ENCODE assay signal across 8 cellular contexts in the genomic region with DNA sequence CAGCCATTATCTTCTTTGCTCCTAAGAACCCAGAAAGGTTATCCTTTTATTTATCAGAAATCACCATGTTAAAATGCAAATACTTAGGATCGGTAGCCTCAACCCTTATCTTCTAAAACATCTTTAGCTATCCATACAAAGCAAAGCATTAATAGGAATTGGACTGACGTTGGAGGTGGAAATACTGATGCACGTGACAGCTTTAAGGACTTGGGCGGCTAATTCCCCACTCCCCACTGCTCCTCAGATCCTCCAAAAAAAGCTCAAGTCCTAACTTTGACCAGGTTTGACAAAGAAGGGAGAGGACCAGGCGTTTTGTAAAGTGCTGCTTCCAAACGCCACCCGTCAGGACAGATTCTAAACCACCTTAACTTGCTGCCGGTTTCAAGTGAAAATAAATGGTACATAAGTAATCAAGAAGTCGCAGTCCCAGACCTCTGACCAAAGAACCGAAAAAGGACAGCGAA. TPM values are rescaled to one million over a fixed set of nuclear protein-coding genes. Genes with fewer than 3 reads are reported as not detected.
DNase-seq lines count a peak whose midpoint lies in the region; ATAC-seq and TF ChIP-seq lines count a peak whose summit lies in the region.

No MANE protein-coding gene starts in this region.

- H3K27ac ChIP-seq in AG04450 (ENCODE audit: low read depth, low read length) = peak overlapping the region; percentile 33

- H3K36me3 Mint-ChIP-seq in chondrocyte (ENCODE audit: low read depth) = no peaks in the 10 kb centered on the region

- H3K27me3 ChIP-seq in AG04450 (ENCODE audit: control insufficient read depth, insufficient read depth, low read length) (no peaks in the 10 kb centered on the region), Loucy (ENCODE audit: insufficient read depth, low read length, poor library complexity, severe bottlenecking) (no peaks in the 10 kb centered on the region), mononuclear cell (ENCODE audit: insufficient read depth, low read length) (no peaks in the 10 kb centered on the region)

- ATAC-seq in GM21515 (IDR thresholded peaks at IDR 0.05; ENCODE audit: unreplicated experiment) = no peak

- H3K4me3 ChIP-seq in AG04450 (ENCODE audit: low read depth, low read length) (peak overlapping the region; percentile 72), Loucy (ENCODE audit: low read length, poor library complexity, severe bottlenecking) (peak overlapping the region; percentile 94), mononuclear cell (ENCODE audit: low read length) (peak overlapping the region; percentile 85)

- H3K79me2 ChIP-seq in Loucy (ENCODE audit: insufficient read depth, low read length) = peaks cover 48% of the 10 kb centered on the region

- DNase-seq in AG04450 (ENCODE audit: low read depth, low spot score) (no peak), chondrocyte (ENCODE audit: low spot score) (no peak), midbrain (lab: John Stamatoyannopoulos, UW) (no peak), T-helper 9 cell (no peak)
- DNase-seq in stimulated activated CD4-positive, alpha-beta T cell treated with anti-CD3 and anti-CD28 coated beads, Interleukin-4, amount 100 ng/mL, for 1 hour = no peak

- peak overlapping the region; percentile 91 for H3K4me2 ChIP-seq in Loucy (ENCODE audit: low read depth, low read length, poor library complexity, severe bottlenecking)

- peaks cover 37% of the 10 kb centered on the region for H4K20me1 ChIP-seq in Loucy (ENCODE audit: insufficient read depth, low read length, poor library complexity, severe bottlenecking)

- no peaks in the 10 kb centered on the region for H3K9me3 Mint-ChIP-seq in chondrocyte (ENCODE audit: low read depth)

- peak overlapping the region; percentile 91 for H3K4me3 Mint-ChIP-seq in chondrocyte (ENCODE audit: unreplicated experiment)

- H3K27me3 Mint-ChIP-seq in chondrocyte (ENCODE audit: low read depth) = no peaks in the 10 kb centered on the region

- peak overlapping the region; percentile 98 for H2AFZ ChIP-seq in Loucy (ENCODE audit: low read length)

- peaks cover 33% of the 10 kb centered on the region for H3K4me1 Mint-ChIP-seq in chondrocyte (ENCODE audit: low read depth)

- no peaks in the 10 kb centered on the region for H3K9me3 ChIP-seq in AG04450 (ENCODE audit: control insufficient read depth, insufficient read depth, low read length)
- H3K9me3 ChIP-seq in Loucy (ENCODE audit: insufficient read depth, low read depth, low read length) = no peaks in the 10 kb centered on the region
- no peaks in the 10 kb centered on the region for H3K9me3 ChIP-seq in mononuclear cell (ENCODE audit: low read depth, low read length)

- no peaks in the 10 kb centered on the region for H3K36me3 ChIP-seq in Loucy (ENCODE audit: insufficient read depth, low read length)

- H3K27ac Mint-ChIP-seq in chondrocyte (ENCODE audit: unreplicated experiment) = peak overlapping the region; percentile 94

- CTCF ChIA-PET in AG04450 (lab: Charles Lee) = interaction anchor here (0.9 to 1.1 kb wide), 2 partner anchors 42 to 168 kb away, joined by 4 read pairs; no protein-coding TSS in a partner anchor

- TF ChIP-seq CTCF in AG04450 (IDR thresholded peaks at IDR 0.05; ENCODE audit: low read depth, low read length) = no peak
- no peak for TF ChIP-seq CTCF in Loucy (conservative IDR thresholded peaks at IDR 0.05; ENCODE audit: low read length)
- no peak for TF ChIP-seq CTCF in chondrocyte (IDR thresholded peaks at IDR 0.05)

- H3K9ac ChIP-seq in Loucy (ENCODE audit: low read depth, low read length, poor library complexity, severe bottlenecking) = peak overlapping the region; percentile 90

- POLR2A ChIA-PET in AG04450 (lab: Yijun Ruan, JAX) = interaction anchor here (0.7 to 1.0 kb wide), 3 partner anchors 17 to 1123 kb away, joined by 4 to 8 read pairs (median 5); no protein-coding TSS in a partner anchor

- H3F3A ChIP-seq in Loucy (ENCODE audit: low read depth) = peaks cover 4% of the 10 kb centered on the region; the same call in 1 of the 2 replicates

- H3K4me1 ChIP-seq in Loucy (ENCODE audit: insufficient read depth, low read length, poor library complexity, severe bottlenecking) (peaks cover 41% of the 10 kb centered on the region), mononuclear cell (ENCODE audit: insufficient read depth, low read length) (peaks cover 24% of the 10 kb centered on the region)

- H3K9me2 ChIP-seq in Loucy (replicated peaks; ENCODE audit: low read depth, low read length) = no peaks in the 10 kb centered on the region

RNA-seq across cellular contexts. Expression of gene SPCS3, which starts 0.5 kb away (rescaled TPM):
- 64.0 and 84.3 TPM in 2 replicates for polyA plus RNA-seq in AG04450 (2011; rRNA removed)
- polyA minus RNA-seq in AG04450 (2011; rRNA and poly(A)+ RNA removed) = 25.2 and 43.8 TPM in 2 replicates
- total RNA-seq in chondrocyte (114 to 154 TPM (median 122 TPM) in 3 replicates), mononuclear cell (145 TPM)

RNA-seq across cellular contexts. Expression of gene ASB5, which starts 50.2 kb away (rescaled TPM):
- polyA plus RNA-seq in AG04450 (2011; rRNA removed) = 0.38 and 0.63 TPM in 2 replicates
- polyA minus RNA-seq in AG04450 (2011; rRNA and poly(A)+ RNA removed) = 0.56 and 2.4 TPM in 2 replicates
- 0.90 TPM in 1 of 3 replicates, not detected in the others for total RNA-seq in chondrocyte
- total RNA-seq in mononuclear cell = not detected
